In genomic region chr1:19744886-19745285, GRCh38 we compare ENCODE assay signal across 27 cellular contexts.
"Had no signal": no experiment of that assay in that cellular context is flagged by ENCODE, and none has a peak within 500 bp of the region (broad histone marks: within the 10 kb centered on the region; RNA-seq: fewer than 3 reads in every experiment).

No MANE protein-coding gene starts in this region.

- H3K4me1 ChIP-seq: body of pancreas, esophagus squamous epithelium, gastroesophageal sphincter, heart right ventricle had no signal

- H3K27me3 Mint-ChIP-seq: activated CD4-positive, alpha-beta memory T cell treated with anti-CD3 and anti-CD28 coated beads, Interleukin-2, amount 10 ng/mL, durations not matched to agents 7 days and 5 days; activated CD4-positive, alpha-beta T cell treated with anti-CD3 and anti-CD28 coated beads, Interleukin-2, amount 10 ng/mL, durations not matched to agents 7 days and 5 days; activated naive CD4-positive, alpha-beta T cell treated with anti-CD3 and anti-CD28 coated beads, Interleukin-2, amount 10 ng/mL, durations not matched to agents 7 days and 5 days; activated naive CD8-positive, alpha-beta T cell treated with anti-CD3 and anti-CD28 coated beads, Interleukin-2, amount 10 ng/mL, durations not matched to agents 7 days and 5 days; activated T-cell treated with anti-CD3 and anti-CD28 coated beads, Interleukin-2, amount 50 U/mL, for 24 hours had no signal

- H3K9me3 ChIP-seq: body of pancreas, esophagus squamous epithelium, gastroesophageal sphincter, heart right ventricle had no signal

- H3K27ac Mint-ChIP-seq: activated CD4-positive, alpha-beta memory T cell treated with anti-CD3 and anti-CD28 coated beads, Interleukin-2, amount 10 ng/mL, durations not matched to agents 7 days and 5 days; activated CD4-positive, alpha-beta T cell treated with anti-CD3 and anti-CD28 coated beads, Interleukin-2, amount 10 ng/mL, durations not matched to agents 7 days and 5 days; activated naive CD4-positive, alpha-beta T cell treated with anti-CD3 and anti-CD28 coated beads, Interleukin-2, amount 10 ng/mL, durations not matched to agents 7 days and 5 days; activated naive CD8-positive, alpha-beta T cell treated with anti-CD3 and anti-CD28 coated beads, Interleukin-2, amount 10 ng/mL, durations not matched to agents 7 days and 5 days; activated T-cell treated with anti-CD3 and anti-CD28 coated beads, Interleukin-2, amount 50 U/mL, for 24 hours; activated T-cell treated with anti-CD3 and anti-CD28 coated beads, Interleukin-2, amount 50 U/mL, for 72 hours; WTC11 had no signal

- H3K4me3 Mint-ChIP-seq: activated CD4-positive, alpha-beta memory T cell treated with anti-CD3 and anti-CD28 coated beads, Interleukin-2, amount 10 ng/mL, durations not matched to agents 7 days and 5 days; activated CD4-positive, alpha-beta T cell treated with anti-CD3 and anti-CD28 coated beads, Interleukin-2, amount 10 ng/mL, durations not matched to agents 7 days and 5 days; activated naive CD4-positive, alpha-beta T cell treated with anti-CD3 and anti-CD28 coated beads, Interleukin-2, amount 10 ng/mL, durations not matched to agents 7 days and 5 days; activated naive CD8-positive, alpha-beta T cell treated with anti-CD3 and anti-CD28 coated beads, Interleukin-2, amount 10 ng/mL, durations not matched to agents 7 days and 5 days; activated T-cell treated with anti-CD3 and anti-CD28 coated beads, Interleukin-2, amount 50 U/mL, for 24 hours; activated T-cell treated with anti-CD3 and anti-CD28 coated beads, Interleukin-2, amount 50 U/mL, for 72 hours; WTC11 had no signal

- H3K36me3 Mint-ChIP-seq: activated naive CD4-positive, alpha-beta T cell treated with anti-CD3 and anti-CD28 coated beads, Interleukin-2, amount 10 ng/mL, durations not matched to agents 7 days and 5 days; WTC11 had no signal

- DNase-seq: activated CD4-positive, alpha-beta memory T cell treated with anti-CD3 and anti-CD28 coated beads, Interleukin-2, amount 10 ng/mL, durations not matched to agents 7 days and 5 days; activated CD4-positive, alpha-beta T cell treated with anti-CD3 and anti-CD28 coated beads for 1 hour; activated CD4-positive, alpha-beta T cell treated with anti-CD3 and anti-CD28 coated beads for 4 hours; activated CD4-positive, alpha-beta T cell treated with anti-CD3 and anti-CD28 coated beads, Interleukin-2, amount 10 ng/mL, durations not matched to agents 7 days and 5 days; activated CD4-positive, alpha-beta T cell treated with anti-CD3 and anti-CD28 coated beads, Interleukin-2, amount 50 U/mL, for 4 hours; activated CD8-positive, alpha-beta memory T cell treated with anti-CD3 and anti-CD28 coated beads, Interleukin-2, amount 50 U/mL, for 48 hours; activated gamma-delta T cell; activated naive CD4-positive, alpha-beta T cell; activated naive CD4-positive, alpha-beta T cell treated with anti-CD3 and anti-CD28 coated beads, Interleukin-2, amount 10 ng/mL, durations not matched to agents 7 days and 5 days; activated naive CD8-positive, alpha-beta T cell treated with anti-CD3 and anti-CD28 coated beads, Interleukin-2, amount 10 ng/mL, durations not matched to agents 7 days and 5 days; activated T-cell treated with anti-CD3 and anti-CD28 coated beads for 4 hours; activated T-cell treated with anti-CD3 and anti-CD28 coated beads, Interleukin-2, amount 50 U/mL, for 24 hours; activated T-cell treated with anti-CD3 and anti-CD28 coated beads, Interleukin-2, amount 50 U/mL, for 72 hours; anterior cingulate cortex; body of pancreas; cortex of kidney; dermis blood vessel endothelial cell; effector CD8-positive, alpha-beta T cell; esophagus squamous epithelium; foreskin melanocyte; heart right ventricle; T-helper 2 cell had no signal

- H3K27ac ChIP-seq: body of pancreas, epithelial cell of prostate, esophagus squamous epithelium, gastroesophageal sphincter, heart right ventricle, VCaP had no signal

- H3K27me3 ChIP-seq: body of pancreas, esophagus squamous epithelium, gastroesophageal sphincter, heart right ventricle had no signal

- ATAC-seq: activated naive CD4-positive, alpha-beta T cell treated with anti-CD3 and anti-CD28 coated beads, Interleukin-2, amount 50 U/mL, for 72 hours; activated T-cell treated with anti-CD3 and anti-CD28 coated beads, Interleukin-2, amount 50 U/mL, for 72 hours; body of pancreas; gastroesophageal sphincter; WTC11 had no signal

- H3K4me3 ChIP-seq: body of pancreas, esophagus squamous epithelium, gastroesophageal sphincter, heart right ventricle had no signal

- H3K4me1 Mint-ChIP-seq: activated CD4-positive, alpha-beta memory T cell treated with anti-CD3 and anti-CD28 coated beads, Interleukin-2, amount 10 ng/mL, durations not matched to agents 7 days and 5 days; activated CD4-positive, alpha-beta T cell treated with anti-CD3 and anti-CD28 coated beads, Interleukin-2, amount 10 ng/mL, durations not matched to agents 7 days and 5 days; activated naive CD4-positive, alpha-beta T cell treated with anti-CD3 and anti-CD28 coated beads, Interleukin-2, amount 10 ng/mL, durations not matched to agents 7 days and 5 days; activated naive CD8-positive, alpha-beta T cell treated with anti-CD3 and anti-CD28 coated beads, Interleukin-2, amount 10 ng/mL, durations not matched to agents 7 days and 5 days; WTC11 had no signal

- H3K9me3 Mint-ChIP-seq: activated CD4-positive, alpha-beta memory T cell treated with anti-CD3 and anti-CD28 coated beads, Interleukin-2, amount 10 ng/mL, durations not matched to agents 7 days and 5 days; activated CD4-positive, alpha-beta T cell treated with anti-CD3 and anti-CD28 coated beads, Interleukin-2, amount 10 ng/mL, durations not matched to agents 7 days and 5 days; activated naive CD4-positive, alpha-beta T cell treated with anti-CD3 and anti-CD28 coated beads, Interleukin-2, amount 10 ng/mL, durations not matched to agents 7 days and 5 days; activated naive CD4-positive, alpha-beta T cell treated with anti-CD3 and anti-CD28 coated beads, Interleukin-2, amount 50 U/mL, for 72 hours; activated naive CD8-positive, alpha-beta T cell treated with anti-CD3 and anti-CD28 coated beads, Interleukin-2, amount 10 ng/mL, durations not matched to agents 7 days and 5 days; activated T-cell treated with anti-CD3 and anti-CD28 coated beads, Interleukin-2, amount 50 U/mL, for 24 hours; activated T-cell treated with anti-CD3 and anti-CD28 coated beads, Interleukin-2, amount 50 U/mL, for 72 hours; WTC11 had no signal
